9 cellular contexts compared by ENCODE assay signal in genomic region chr12:12899530-12900380, GRCh38. TPM values are rescaled to one million over a fixed set of nuclear protein-coding genes. Genes with fewer than 3 reads are reported as not detected.
DNase-seq lines count a peak whose midpoint lies in the region; ATAC-seq and TF ChIP-seq lines count a peak whose summit lies in the region.
"Had no signal": no experiment of that assay in that cellular context is flagged by ENCODE, and none has a peak within 500 bp of the region (broad histone marks: within the 10 kb centered on the region; RNA-seq: fewer than 3 reads in every experiment).

No MANE protein-coding gene starts in this region.

- H3K27ac ChIP-seq in transverse colon, result peak overlapping the region; percentile 15 to 74 (median 52)

- H3K4me3 ChIP-seq in transverse colon, result no peak overlapping the region

- no peak overlapping the region for H3K4me3 Mint-ChIP-seq in activated naive CD4-positive, alpha-beta T cell treated with anti-CD3 and anti-CD28 coated beads, Interleukin-2, amount 50 U/mL, for 24 hours
- H3K4me3 Mint-ChIP-seq: B cell had no signal

- H3K27me3 Mint-ChIP-seq in activated naive CD4-positive, alpha-beta T cell treated with anti-CD3 and anti-CD28 coated beads, Interleukin-2, amount 50 U/mL, for 24 hours, result no peaks in the 10 kb centered on the region

- H3K27ac Mint-ChIP-seq in activated naive CD4-positive, alpha-beta T cell treated with anti-CD3 and anti-CD28 coated beads, Interleukin-2, amount 50 U/mL, for 24 hours, result peak overlapping the region; percentile 20
- H3K27ac Mint-ChIP-seq: B cell had no signal

- TF ChIP-seq EP300 in transverse colon (IDR thresholded peaks at IDR 0.05; ENCODE audit: low read depth), result no peak

- peak; percentile 92 to 93 for ATAC-seq in activated CD4-positive, CD25-positive, alpha-beta regulatory T cell treated with anti-CD3 and anti-CD28 coated beads, Interleukin-2, amount 50 U/mL, for 24 hours
- ATAC-seq in HG03066 (IDR thresholded peaks at IDR 0.05; ENCODE audit: low read depth, unreplicated experiment), result peak; percentile 56
- no peak for ATAC-seq in HG03097 (IDR thresholded peaks at IDR 0.05; ENCODE audit: low FRiP score, unreplicated experiment)

- intact Hi-C loops in transverse colon (cut with DNase I; ENCODE audit: low total_unique reads), result no loop called here

- DNase-seq in activated CD4-positive, CD25-positive, alpha-beta regulatory T cell treated with anti-CD3 and anti-CD28 coated beads, Interleukin-2, amount 50 U/mL, for 72 hours, result no peak
- peak; percentile 85 for DNase-seq in kidney tubule cell (ENCODE audit: low spot score)
- DNase-seq in transverse colon, result no peak
- DNase-seq in mesenteric fat pad (ENCODE audit: low spot score), result no peak

- in situ Hi-C loops in transverse colon (cut with MboI; ENCODE audit: low pct_ligation_motif_present in 1 of 4, low pct_unique_long_range_greater_than_20kb in 1 of 4, low sequenced_read_pairs in 3 of 4), result no loop called here

- H3K4me1 Mint-ChIP-seq in activated naive CD4-positive, alpha-beta T cell treated with anti-CD3 and anti-CD28 coated beads, Interleukin-2, amount 50 U/mL, for 24 hours, result peaks cover 16% of the 10 kb centered on the region
- H3K4me1 Mint-ChIP-seq: B cell had no signal

- no peaks in the 10 kb centered on the region for H3K27me3 ChIP-seq in transverse colon

- WGBS in transverse colon (ENCODE audit: low coverage in 1 of 2), 2 donors, result 61 to 74% methylated on average over 6 to 10 of the region's 10 CpGs

- no peaks in the 10 kb centered on the region for H3K36me3 ChIP-seq in transverse colon

- H3K9me3 ChIP-seq in transverse colon, result no peaks in the 10 kb centered on the region

- no peaks in the 10 kb centered on the region for H3K9me3 Mint-ChIP-seq in activated naive CD4-positive, alpha-beta T cell treated with anti-CD3 and anti-CD28 coated beads, Interleukin-2, amount 50 U/mL, for 24 hours

- no peak for TF ChIP-seq CTCF in transverse colon (IDR thresholded peaks at IDR 0.05)

- TF ChIP-seq POLR2A in transverse colon (IDR thresholded peaks at IDR 0.05), result no peak

- H3K4me1 ChIP-seq in transverse colon, result peaks cover 0 to 48% (median 18%) of the 10 kb centered on the region in 4 donors

- no peaks in the 10 kb centered on the region for H3K36me3 Mint-ChIP-seq in activated naive CD4-positive, alpha-beta T cell treated with anti-CD3 and anti-CD28 coated beads, Interleukin-2, amount 50 U/mL, for 24 hours

RNA-seq across cellular contexts. Expression of gene GPRC5A, which starts 8.4 kb away (rescaled TPM):
- total RNA-seq in transverse colon, result 100 to 1,000 TPM in 3 of 4 donors, 1 to 10 TPM in 1; 7.0 to 166 (median 116) TPM
- total RNA-seq in mesenteric fat pad, result 41.5 TPM
- total RNA-seq: B cell had no signal

RNA-seq across cellular contexts. Expression of gene GPRC5D, which starts 52.2 kb away (rescaled TPM):
- under 1 TPM in 1 of 4 donors, not detected in 3; 0.48 TPM for total RNA-seq in transverse colon
- total RNA-seq in mesenteric fat pad, result not detected
